In the genomic region with DNA sequence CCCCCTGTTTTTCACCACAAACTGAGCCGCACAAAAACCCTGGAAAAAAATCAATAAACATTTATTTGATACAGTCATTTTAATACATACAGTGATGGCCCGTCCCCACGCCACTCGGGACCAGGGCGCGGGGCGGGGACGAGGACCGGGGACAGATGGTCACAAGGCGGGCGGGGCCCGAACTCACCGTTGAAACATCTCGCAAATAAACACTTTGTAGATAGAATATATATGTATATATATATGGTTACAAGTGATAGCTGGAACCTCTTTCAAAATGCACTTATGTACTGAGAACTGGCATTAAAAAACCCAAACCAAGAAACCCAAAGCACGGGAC, we compare ENCODE assay signal across 8 cellular contexts. TPM values are rescaled to one million over a fixed set of nuclear protein-coding genes. Genes with fewer than 3 reads are reported as not detected.
DNase-seq lines count a peak whose midpoint lies in the region; ATAC-seq and TF ChIP-seq lines count a peak whose summit lies in the region.

No MANE protein-coding gene starts in this region.

- peak overlapping the region; percentile 78 for H3K4me3 Mint-ChIP-seq in activated CD8-positive, alpha-beta memory T cell treated with anti-CD3 and anti-CD28 coated beads, Interleukin-2, amount 10 ng/mL, durations not matched to agents 7 days and 5 days
- H3K4me3 Mint-ChIP-seq in endothelial cell (ENCODE audit: unreplicated experiment): peak overlapping the region; percentile 88

- peaks cover 30% of the 10 kb centered on the region for H3K4me1 Mint-ChIP-seq in activated CD8-positive, alpha-beta memory T cell treated with anti-CD3 and anti-CD28 coated beads, Interleukin-2, amount 10 ng/mL, durations not matched to agents 7 days and 5 days
- peaks cover 11% of the 10 kb centered on the region for H3K4me1 Mint-ChIP-seq in endothelial cell (ENCODE audit: unreplicated experiment)

- H3K27ac Mint-ChIP-seq in activated CD8-positive, alpha-beta memory T cell treated with anti-CD3 and anti-CD28 coated beads, Interleukin-2, amount 10 ng/mL, durations not matched to agents 7 days and 5 days: peak overlapping the region; percentile 85
- H3K27ac Mint-ChIP-seq in endothelial cell (ENCODE audit: unreplicated experiment): no peak overlapping the region

- peak overlapping the region; percentile 45 for H2AFZ ChIP-seq in parathyroid adenoma

- no peak for ATAC-seq in activated CD8-positive, alpha-beta memory T cell treated with anti-CD3 and anti-CD28 coated beads, Interleukin-2, amount 10 ng/mL, durations not matched to agents 7 days and 5 days
- ATAC-seq in GM21423 (IDR thresholded peaks at IDR 0.05; ENCODE audit: unreplicated experiment): no peak

- DNase-seq in activated CD8-positive, alpha-beta memory T cell treated with anti-CD3 and anti-CD28 coated beads, Interleukin-2, amount 10 ng/mL, durations not matched to agents 7 days and 5 days: no peak
- DNase-seq in activated CD8-positive, alpha-beta memory T cell treated with anti-CD3 and anti-CD28 coated beads, Interleukin-2, amount 50 U/mL, for 4 hours: no peak
- no peak for DNase-seq in MG63
- no peak for DNase-seq in endothelial cell (ENCODE audit: low spot score)
- DNase-seq in NCI-H2081 treated with DMSO at 0.1 percent for 48 hours (lab: John Stamatoyannopoulos, UW): no peak
- no peak for DNase-seq in DMS79 treated with DMSO at 0.1 percent for 48 hours (lab: John Stamatoyannopoulos, UW)

- peaks cover 13% of the 10 kb centered on the region for H3K4me1 ChIP-seq in parathyroid adenoma

- no peak overlapping the region for H3K9ac ChIP-seq in parathyroid adenoma

- H3K79me2 ChIP-seq in parathyroid adenoma: peaks cover 44% of the 10 kb centered on the region

- H3K9me3 Mint-ChIP-seq in activated CD8-positive, alpha-beta memory T cell treated with anti-CD3 and anti-CD28 coated beads, Interleukin-2, amount 10 ng/mL, durations not matched to agents 7 days and 5 days (ENCODE audit: low read depth): no peaks in the 10 kb centered on the region
- no peaks in the 10 kb centered on the region for H3K9me3 Mint-ChIP-seq in endothelial cell (ENCODE audit: unreplicated experiment)

- TF ChIP-seq CTCF in endothelial cell (IDR thresholded peaks at IDR 0.05; ENCODE audit: unreplicated experiment) (no peak), parathyroid adenoma (IDR thresholded peaks at IDR 0.05) (no peak)

- no peaks in the 10 kb centered on the region for H3K27me3 Mint-ChIP-seq in activated CD8-positive, alpha-beta memory T cell treated with anti-CD3 and anti-CD28 coated beads, Interleukin-2, amount 10 ng/mL, durations not matched to agents 7 days and 5 days
- H3K27me3 Mint-ChIP-seq in endothelial cell (ENCODE audit: unreplicated experiment): peaks cover 14% of the 10 kb centered on the region

- H3K9me3 ChIP-seq in MG63: no peaks in the 10 kb centered on the region
- H3K9me3 ChIP-seq in parathyroid adenoma (ENCODE audit: control insufficient read depth, low read length): no peaks in the 10 kb centered on the region

- H3K27me3 ChIP-seq in MG63 (no peaks in the 10 kb centered on the region), parathyroid adenoma (ENCODE audit: control insufficient read depth, insufficient read depth, low read length) (no peaks in the 10 kb centered on the region)

- H3K4me3 ChIP-seq in MG63: peak overlapping the region; percentile 98
- peak overlapping the region; percentile 42 for H3K4me3 ChIP-seq in parathyroid adenoma (ENCODE audit: low read depth, low read length)

- CTCF ChIA-PET in activated CD8-positive, alpha-beta memory T cell treated with anti-CD3 and anti-CD28 coated beads, Interleukin-2, amount 10 ng/mL, durations not matched to agents 7 days and 5 days (lab: Charles Lee): interaction anchor here (0.9 to 2.3 kb wide), 15 partner anchors 15 to 436 kb away, joined by 3 to 18 read pairs (median 3); a partner anchor contains a TSS

- H3K4me2 ChIP-seq in parathyroid adenoma (ENCODE audit: low read length): peak overlapping the region; percentile 70

- no peaks in the 10 kb centered on the region for H3K36me3 Mint-ChIP-seq in activated CD8-positive, alpha-beta memory T cell treated with anti-CD3 and anti-CD28 coated beads, Interleukin-2, amount 10 ng/mL, durations not matched to agents 7 days and 5 days
- no peaks in the 10 kb centered on the region for H3K36me3 Mint-ChIP-seq in endothelial cell (ENCODE audit: low read depth, unreplicated experiment)

- H3K36me3 ChIP-seq in MG63 (peaks cover 48% of the 10 kb centered on the region), parathyroid adenoma (ENCODE audit: control insufficient read depth, insufficient read depth, low read length) (no peaks in the 10 kb centered on the region)

- no peak overlapping the region for H3K27ac ChIP-seq in parathyroid adenoma

RNA-seq across cellular contexts. Expression of a gene that starts 0.4 kb away (rescaled TPM):
- total RNA-seq in activated CD8-positive, alpha-beta memory T cell treated with anti-CD3 and anti-CD28 coated beads, Interleukin-2, amount 10 ng/mL, durations not matched to agents 7 days and 5 days: 10 to 100 TPM; 41.1 to 41.9 TPM
- 17.1 and 35.9 TPM in 2 replicates for total RNA-seq in MG63 (2014; rRNA removed; shearing (Covaris generic); ENCODE audit: low replicate concordance)
- 40.1 TPM for total RNA-seq in endothelial cell (ENCODE audit: unreplicated experiment)

RNA-seq across cellular contexts. Expression of a gene that starts 13.1 kb away (rescaled TPM):
- total RNA-seq in activated CD8-positive, alpha-beta memory T cell treated with anti-CD3 and anti-CD28 coated beads, Interleukin-2, amount 10 ng/mL, durations not matched to agents 7 days and 5 days: 10 to 100 TPM; 13.5 to 18.2 TPM
- total RNA-seq in MG63 (2014; rRNA removed; shearing (Covaris generic); ENCODE audit: low replicate concordance): 14.4 and 20.8 TPM in 2 replicates
- total RNA-seq in endothelial cell (ENCODE audit: unreplicated experiment): 40.8 TPM

RNA-seq across cellular contexts. Expression of a gene that starts 22.8 kb away (rescaled TPM):
- 10 to 100 TPM; 26.0 to 33.4 TPM for total RNA-seq in activated CD8-positive, alpha-beta memory T cell treated with anti-CD3 and anti-CD28 coated beads, Interleukin-2, amount 10 ng/mL, durations not matched to agents 7 days and 5 days
- 0.07 and 3.9 TPM in 2 replicates for total RNA-seq in MG63 (2014; rRNA removed; shearing (Covaris generic); ENCODE audit: low replicate concordance)
- 5.0 TPM for total RNA-seq in endothelial cell (ENCODE audit: unreplicated experiment)

RNA-seq across cellular contexts. Expression of a gene that starts 24.3 kb away (rescaled TPM):
- total RNA-seq in activated CD8-positive, alpha-beta memory T cell treated with anti-CD3 and anti-CD28 coated beads, Interleukin-2, amount 10 ng/mL, durations not matched to agents 7 days and 5 days: 10 to 100 TPM; 77.5 to 80.6 TPM
- 96.5 and 126 TPM in 2 replicates for total RNA-seq in MG63 (2014; rRNA removed; shearing (Covaris generic); ENCODE audit: low replicate concordance)
- 73.4 TPM for total RNA-seq in endothelial cell (ENCODE audit: unreplicated experiment)
